In genomic region chr3:9870978-9871377, GRCh38 we compare ENCODE assay signal across 1 cellular context.
TF ChIP-seq lines count a peak whose summit lies in the region.

No MANE protein-coding gene starts in this region.

TF ChIP-seq in GM23338, 12 proteins besides CTCF, POLR2A, EP300 and RAD21 (continued from another document):
- TF ChIP-seq EZH2phosphoT487 (IDR thresholded peaks at IDR 0.05; ENCODE audit: unreplicated experiment): no peak
- no peak for TF ChIP-seq EZH2 (IDR thresholded peaks at IDR 0.05; ENCODE audit: low read depth, unreplicated experiment)
- no peak for TF ChIP-seq ZNF331 (CRISPR knock-in tag; IDR thresholded peaks at IDR 0.05; ENCODE audit: low read depth)
